ENCODE assay signal across 1 cellular context in genomic region chr1:67250051-67250653, GRCh38.
TF ChIP-seq lines count a peak whose summit lies in the region.

No MANE protein-coding gene starts in this region.

TF ChIP-seq in GM23338, 12 proteins besides CTCF, POLR2A, EP300 and RAD21 (continued from another document):
- no peak for TF ChIP-seq ETS1 (IDR thresholded peaks at IDR 0.05)
- no peak for TF ChIP-seq ZNF331 (CRISPR knock-in tag; IDR thresholded peaks at IDR 0.05; ENCODE audit: low read depth)
